In the genomic region with DNA sequence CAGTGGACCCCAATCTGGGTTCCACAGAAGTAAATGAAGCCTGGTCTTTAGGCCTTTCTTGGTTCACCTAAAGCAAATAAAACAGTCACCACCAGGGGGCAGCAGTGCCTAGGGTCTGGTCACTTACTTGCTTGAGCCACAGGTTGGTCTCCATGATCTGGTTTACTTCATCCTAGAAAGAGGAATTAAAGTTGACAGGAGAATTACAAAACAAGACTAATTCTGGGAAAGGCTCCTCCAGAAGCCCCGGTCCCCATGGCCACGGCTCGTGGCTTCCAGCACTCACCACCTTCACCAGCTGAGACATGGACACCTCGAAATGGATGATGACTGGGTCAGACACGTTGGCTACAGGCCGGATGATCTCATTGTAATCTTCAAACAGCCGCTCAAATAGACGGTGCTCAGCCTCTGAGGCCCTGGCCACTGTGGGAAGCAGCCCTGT, we compare ENCODE assay signal across 1 cellular context.
TF ChIP-seq lines count a peak whose summit lies in the region.

No MANE protein-coding gene starts in this region.

TF ChIP-seq in H1, 55 proteins besides CTCF, POLR2A, EP300 and RAD21:
- TF ChIP-seq SP4 (IDR thresholded peaks at IDR 0.05; ENCODE audit: low read length) (peak; percentile 24; the same call in 1 of the 2 replicates), FOSL1 (IDR thresholded peaks at IDR 0.05; ENCODE audit: insufficient read depth, low read depth, low read length) (no peak), SP1 (IDR thresholded peaks at IDR 0.05; ENCODE audit: low read depth, low read length) (no peak)
